Comparison of ENCODE assay signal across 8 cellular contexts in the genomic region with DNA sequence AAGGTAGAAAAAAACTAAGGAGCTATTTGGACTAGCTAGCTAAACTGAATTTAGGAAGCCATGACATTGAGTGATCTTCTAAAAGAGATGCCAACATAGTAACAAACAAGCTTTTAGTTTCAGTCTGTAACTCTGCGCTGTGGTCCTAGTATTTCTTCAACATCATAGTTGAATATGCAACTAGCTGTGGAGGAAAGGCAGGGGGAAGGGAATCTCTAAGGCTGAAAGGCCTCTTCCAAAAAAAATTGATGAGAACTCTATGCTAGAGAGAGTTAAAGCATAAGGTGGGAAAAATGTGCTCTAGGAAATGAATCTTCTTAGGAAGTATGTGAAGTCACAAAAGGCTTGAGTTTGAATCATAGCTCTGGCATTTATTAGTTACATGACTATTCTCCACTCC.
DNase-seq lines count a peak whose midpoint lies in the region; ATAC-seq and TF ChIP-seq lines count a peak whose summit lies in the region.
"Not testable (repeated sequence)": the region's sequence is repeated elsewhere in the genome, so short reads cannot be mapped to it uniquely, and the experiment has no call there.

No MANE protein-coding gene starts in this region.

- peak overlapping the region; percentile 97 for H3K27ac Mint-ChIP-seq in activated CD8-positive, alpha-beta T cell treated with anti-CD3 and anti-CD28 coated beads, Interleukin-2, amount 10 ng/mL, durations not matched to agents 7 days and 5 days
- peak overlapping the region; percentile 95 for H3K27ac Mint-ChIP-seq in chondrocyte (ENCODE audit: unreplicated experiment)
- peak overlapping the region in 5 of 6 donors; percentile 24 to 92 (median 73) for H3K27ac Mint-ChIP-seq in naive B cell

- H3K4me3 Mint-ChIP-seq in activated CD8-positive, alpha-beta T cell treated with anti-CD3 and anti-CD28 coated beads, Interleukin-2, amount 10 ng/mL, durations not matched to agents 7 days and 5 days = peak overlapping the region; percentile 73
- not testable (repeated sequence) for H3K4me3 Mint-ChIP-seq in chondrocyte (ENCODE audit: unreplicated experiment)
- H3K4me3 Mint-ChIP-seq in naive B cell = peak overlapping the region in 5 of 8 donors; percentile 33 to 86 (median 77)

- CTCF ChIA-PET in AG04450 (lab: Charles Lee); activated CD8-positive, alpha-beta T cell treated with anti-CD3 and anti-CD28 coated beads, Interleukin-2, amount 10 ng/mL, durations not matched to agents 7 days and 5 days (lab: Charles Lee): not testable (repeated sequence)

- peaks cover 24% of the 10 kb centered on the region for H3K4me1 Mint-ChIP-seq in activated CD8-positive, alpha-beta T cell treated with anti-CD3 and anti-CD28 coated beads, Interleukin-2, amount 10 ng/mL, durations not matched to agents 7 days and 5 days (ENCODE audit: low read depth)
- H3K4me1 Mint-ChIP-seq in chondrocyte (ENCODE audit: low read depth) = not testable (repeated sequence)
- H3K4me1 Mint-ChIP-seq in naive B cell = peaks cover 3 to 12% (median 5%) of the 10 kb centered on the region in 3 donors

- not testable (repeated sequence) for H3K9me3 Mint-ChIP-seq in activated CD8-positive, alpha-beta T cell treated with anti-CD3 and anti-CD28 coated beads, Interleukin-2, amount 10 ng/mL, durations not matched to agents 7 days and 5 days (ENCODE audit: insufficient read depth); chondrocyte (ENCODE audit: low read depth); naive B cell

- POLR2A ChIA-PET in AG04450 (lab: Yijun Ruan, JAX); activated CD8-positive, alpha-beta T cell treated with anti-CD3 and anti-CD28 coated beads, Interleukin-2, amount 10 ng/mL, durations not matched to agents 7 days and 5 days (lab: Charles Lee): not testable (repeated sequence)

- not testable (repeated sequence) for H3K9me3 ChIP-seq in AG04450 (ENCODE audit: control insufficient read depth, insufficient read depth, low read length)

- H3K4me3 ChIP-seq in AG04450 (ENCODE audit: low read depth, low read length) = not testable (repeated sequence)

- not testable (repeated sequence) for TF ChIP-seq CTCF in AG04450 (IDR thresholded peaks at IDR 0.05; ENCODE audit: low read depth, low read length); chondrocyte (IDR thresholded peaks at IDR 0.05)

- H3K36me3 Mint-ChIP-seq in activated CD8-positive, alpha-beta T cell treated with anti-CD3 and anti-CD28 coated beads, Interleukin-2, amount 10 ng/mL, durations not matched to agents 7 days and 5 days (ENCODE audit: low read depth); chondrocyte (ENCODE audit: low read depth); naive B cell: not testable (repeated sequence)

- H3K27me3 ChIP-seq in AG04450 (ENCODE audit: control insufficient read depth, insufficient read depth, low read length) = not testable (repeated sequence)

- H3K27me3 Mint-ChIP-seq in activated CD8-positive, alpha-beta T cell treated with anti-CD3 and anti-CD28 coated beads, Interleukin-2, amount 10 ng/mL, durations not matched to agents 7 days and 5 days (ENCODE audit: low read depth); chondrocyte (ENCODE audit: low read depth); naive B cell: not testable (repeated sequence)

- DNase-seq in AG04450 (ENCODE audit: low read depth, low spot score) (peak; percentile 3), NCI-H226 (peak; percentile 54), naive B cell (peak; percentile 21)
- not testable (repeated sequence) for DNase-seq in activated CD8-positive, alpha-beta T cell treated with anti-CD3 and anti-CD28 coated beads, Interleukin-2, amount 10 ng/mL, durations not matched to agents 7 days and 5 days; chondrocyte (ENCODE audit: low spot score)

- H3K27ac ChIP-seq in AG04450 (ENCODE audit: low read depth, low read length) = not testable (repeated sequence)

- ATAC-seq in GM18517 (IDR thresholded peaks at IDR 0.05; ENCODE audit: unreplicated experiment) = peak; percentile 62
- ATAC-seq in GM21576 (IDR thresholded peaks at IDR 0.05; ENCODE audit: unreplicated experiment) = peak; percentile 51
- ATAC-seq in HG03135 (IDR thresholded peaks at IDR 0.05; ENCODE audit: unreplicated experiment) = peak; percentile 54
- peak; percentile 77 for ATAC-seq in activated CD8-positive, alpha-beta T cell treated with anti-CD3 and anti-CD28 coated beads, Interleukin-2, amount 10 ng/mL, durations not matched to agents 7 days and 5 days
- peak; percentile 68 to 69 for ATAC-seq in naive B cell (ENCODE audit: low read depth in 2 of 2)
